In genomic region chr5:178160176-178160575, GRCh38 we compare ENCODE assay signal across 1 cellular context.
TF ChIP-seq lines count a peak whose summit lies in the region.

No MANE protein-coding gene starts in this region.

TF ChIP-seq in HEK293T, 16 proteins besides CTCF, POLR2A, EP300 and RAD21 (continued from another document):
- TF ChIP-seq FOXA1 (IDR thresholded peaks at IDR 0.05), result no peak
- TF ChIP-seq TARDBP (IDR thresholded peaks at IDR 0.05), result no peak
- TF ChIP-seq BHLHE40 (IDR thresholded peaks at IDR 0.05; ENCODE audit: borderline replicate concordance), result no peak
